Comparison of ENCODE assay signal across 9 cellular contexts in the genomic region with DNA sequence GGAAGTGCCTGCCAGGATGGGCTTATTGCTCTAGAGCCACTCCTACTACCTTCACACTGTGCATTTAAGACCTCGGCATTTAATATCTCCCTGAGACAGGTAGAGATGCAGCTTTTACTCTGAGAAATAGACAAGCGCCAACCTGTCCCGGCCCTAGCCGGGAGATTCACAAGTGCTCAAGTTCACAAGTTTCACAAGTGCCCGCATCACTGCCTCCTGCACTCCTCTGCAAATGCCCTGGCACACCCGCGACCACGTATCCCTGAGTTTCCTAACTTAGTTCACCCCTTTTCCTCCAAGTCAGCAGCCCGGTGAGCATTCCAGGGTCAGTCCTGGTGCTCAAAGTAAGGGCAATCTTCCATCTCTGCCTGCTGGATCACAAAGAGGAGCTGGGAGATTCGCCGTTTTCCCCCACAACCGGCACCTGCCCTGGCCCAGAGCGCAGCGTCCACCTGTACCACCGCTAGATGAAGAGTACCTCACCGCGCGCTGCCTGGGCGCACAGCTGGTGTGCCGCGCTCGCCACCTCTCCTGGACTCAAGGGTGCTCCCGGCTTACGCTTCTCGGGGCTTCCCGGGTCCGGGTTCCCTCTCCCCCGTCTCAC. TPM values are rescaled to one million over a fixed set of nuclear protein-coding genes. Genes with fewer than 3 reads are reported as not detected.
A peak's percentile ranks its signal among the peaks of the same experiment; 100 is the strongest.
DNase-seq lines count a peak whose midpoint lies in the region; ATAC-seq and TF ChIP-seq lines count a peak whose summit lies in the region.
"Had no signal": no experiment of that assay in that cellular context is flagged by ENCODE, and none has a peak within 500 bp of the region (broad histone marks: within the 10 kb centered on the region; RNA-seq: fewer than 3 reads in every experiment).

No MANE protein-coding gene starts in this region.

- H3K27me3 ChIP-seq in mesenchymal stem cell (ENCODE audit: control insufficient read depth in 1 of 2, insufficient read depth in 1 of 2, low read length in 2 of 2), result peaks cover 15 to 49% of the 10 kb centered on the region in 2 experiments

- H3K4me1 ChIP-seq in mesenchymal stem cell (ENCODE audit: control insufficient read depth, insufficient read depth, low read depth, low read length) (peaks cover 14% of the 10 kb centered on the region), urinary bladder (ENCODE audit: insufficient read depth) (no peaks in the 10 kb centered on the region)

- H3K27ac Mint-ChIP-seq in activated naive CD4-positive, alpha-beta T cell treated with anti-CD3 and anti-CD28 coated beads for 36 hours, result no peak overlapping the region
- no peak overlapping the region for H3K27ac Mint-ChIP-seq in endothelial cell (ENCODE audit: unreplicated experiment)

- DNase-seq in activated naive CD4-positive, alpha-beta T cell treated with anti-CD3 and anti-CD28 coated beads for 36 hours, result peak; percentile 7
- DNase-seq in activated naive CD4-positive, alpha-beta T cell treated with anti-CD3 and anti-CD28 coated beads, Interleukin-2, amount 50 U/mL, for 16 hours, result no peak
- DNase-seq in endothelial cell (ENCODE audit: low spot score) (peak; percentile 12), mesenchymal stem cell (peak; percentile 29), GM03348 (ENCODE audit: low spot score) (no peak), GM19238 (ENCODE audit: insufficient read length, low spot score) (no peak)
- DNase-seq: erythroblast had no signal

- H3K9me3 Mint-ChIP-seq in activated naive CD4-positive, alpha-beta T cell treated with anti-CD3 and anti-CD28 coated beads for 36 hours, result no peaks in the 10 kb centered on the region
- no peaks in the 10 kb centered on the region for H3K9me3 Mint-ChIP-seq in endothelial cell (ENCODE audit: unreplicated experiment)

- H2BK15ac ChIP-seq in mesenchymal stem cell (ENCODE audit: low read depth, poor library complexity, severe bottlenecking), result no peak overlapping the region

- peak overlapping the region; percentile 37 for H3K9ac ChIP-seq in mesenchymal stem cell (ENCODE audit: low read length)

- 10% methylated on average over 28 of the region's 28 CpGs for WGBS in mesenchymal stem cell
- WGBS in urinary bladder, result 10% methylated on average over 28 of the region's 28 CpGs

- H3K9me3 ChIP-seq in mesenchymal stem cell (ENCODE audit: control insufficient read depth, low read length), result no peaks in the 10 kb centered on the region

- CTCF ChIA-PET in activated naive CD4-positive, alpha-beta T cell treated with anti-CD3 and anti-CD28 coated beads for 36 hours (lab: Charles Lee), result interaction anchor here (1.7 kb wide), 1 partner anchor 190 kb away, joined by 5 read pairs; no protein-coding TSS in a partner anchor

- H3K23ac ChIP-seq in mesenchymal stem cell (ENCODE audit: low read length in 2 of 2), result peak overlapping the region in 1 of 2 experiments; percentile 32

- peak overlapping the region; percentile 31 to 74 for H3K4me3 ChIP-seq in mesenchymal stem cell (ENCODE audit: insufficient read depth in 1 of 2, low read depth in 1 of 2, low read length in 2 of 2)
- peak overlapping the region; percentile 7 for H3K4me3 ChIP-seq in urinary bladder (ENCODE audit: low read depth, low read length)

- no peak overlapping the region for H3K18ac ChIP-seq in mesenchymal stem cell (ENCODE audit: low read depth in 1 of 2, low read length in 2 of 2)

- H3K79me1 ChIP-seq in mesenchymal stem cell (replicated peaks; ENCODE audit: low read length, poor library complexity, severe bottlenecking), result no peaks in the 10 kb centered on the region

- peaks cover 15% of the 10 kb centered on the region for H3K4me1 Mint-ChIP-seq in activated naive CD4-positive, alpha-beta T cell treated with anti-CD3 and anti-CD28 coated beads for 36 hours (ENCODE audit: low read depth)
- H3K4me1 Mint-ChIP-seq in endothelial cell (ENCODE audit: unreplicated experiment), result peaks cover 15% of the 10 kb centered on the region

- intact Hi-C loops in activated naive CD4-positive, alpha-beta T cell treated with anti-CD3 and anti-CD28 coated beads for 36 hours (cut with micrococcal nuclease), result no loop called here

- no peak overlapping the region for H3K4ac ChIP-seq in mesenchymal stem cell (ENCODE audit: low read depth in 1 of 2, low read length in 2 of 2)

- no peaks in the 10 kb centered on the region for H3K36me3 Mint-ChIP-seq in activated naive CD4-positive, alpha-beta T cell treated with anti-CD3 and anti-CD28 coated beads for 36 hours (ENCODE audit: low read depth)
- no peaks in the 10 kb centered on the region for H3K36me3 Mint-ChIP-seq in endothelial cell (ENCODE audit: low read depth, unreplicated experiment)

- no peak for ATAC-seq in HG03442 (IDR thresholded peaks at IDR 0.05; ENCODE audit: unreplicated experiment)

- no peak overlapping the region for H3K27ac ChIP-seq in mesenchymal stem cell (ENCODE audit: low read length, poor library complexity, severe bottlenecking)
- H3K27ac ChIP-seq in urinary bladder (ENCODE audit: low read depth), result no peak overlapping the region

- H3K4me3 Mint-ChIP-seq in activated naive CD4-positive, alpha-beta T cell treated with anti-CD3 and anti-CD28 coated beads for 36 hours, result peak overlapping the region; percentile 59
- peak overlapping the region; percentile 80 for H3K4me3 Mint-ChIP-seq in endothelial cell (ENCODE audit: unreplicated experiment)

- peak overlapping the region; percentile 99 for H3K4me2 ChIP-seq in mesenchymal stem cell (ENCODE audit: low read length, poor library complexity, severe bottlenecking)

- no peak overlapping the region for H3K14ac ChIP-seq in mesenchymal stem cell (ENCODE audit: low read length in 2 of 2)

- H2BK12ac ChIP-seq in mesenchymal stem cell (ENCODE audit: low read length in 2 of 2), result no peak overlapping the region

- no peak overlapping the region for H2BK120ac ChIP-seq in mesenchymal stem cell (ENCODE audit: low read depth, low read length)

- H3K27me3 Mint-ChIP-seq in activated naive CD4-positive, alpha-beta T cell treated with anti-CD3 and anti-CD28 coated beads for 36 hours (ENCODE audit: low read depth), result peaks cover 57% of the 10 kb centered on the region
- peaks cover 12% of the 10 kb centered on the region for H3K27me3 Mint-ChIP-seq in endothelial cell (ENCODE audit: unreplicated experiment)

- H3K36me3 ChIP-seq in mesenchymal stem cell (ENCODE audit: control insufficient read depth in 1 of 2, insufficient read depth in 2 of 2, low read depth in 1 of 2, low read length in 2 of 2) (no peaks in the 10 kb centered on the region), urinary bladder (ENCODE audit: insufficient read depth) (no peaks in the 10 kb centered on the region)

- H4K91ac ChIP-seq in mesenchymal stem cell (ENCODE audit: low read length), result no peak overlapping the region

- TF ChIP-seq CTCF in endothelial cell (IDR thresholded peaks at IDR 0.05; ENCODE audit: unreplicated experiment), result no peak

- no peak overlapping the region for H2AK5ac ChIP-seq in mesenchymal stem cell (ENCODE audit: low read length, severe bottlenecking)

- H2AFZ ChIP-seq in mesenchymal stem cell (ENCODE audit: low read depth, low read length), result no peak overlapping the region

- H2BK5ac ChIP-seq in mesenchymal stem cell (ENCODE audit: low read depth, low read length, poor library complexity, severe bottlenecking), result no peak overlapping the region

- no peak overlapping the region for H4K8ac ChIP-seq in mesenchymal stem cell (ENCODE audit: low read length)

RNA-seq across cellular contexts. Expression of gene SLC38A4, which starts 5.0 kb away (rescaled TPM):
- not detected for total RNA-seq in activated naive CD4-positive, alpha-beta T cell treated with anti-CD3 and anti-CD28 coated beads for 36 hours
- not detected for total RNA-seq in endothelial cell (ENCODE audit: unreplicated experiment)
- 0.21 TPM for polyA plus RNA-seq in mesenchymal stem cell (2013, experiment 1 of 2)
- polyA plus RNA-seq in mesenchymal stem cell (2013, experiment 2 of 2), result 0.34 TPM
- 8.8 TPM for total RNA-seq in urinary bladder
- polyA plus RNA-seq in urinary bladder, result 2.1 TPM

Comparison
In these comparisons a context has a peak if more than half of its experiments do, and no peak if none do; other contexts are left out.
1. DNase-seq: peak in activated naive CD4-positive, alpha-beta T cell treated with anti-CD3 and anti-CD28 coated beads for 36 hours (single experiment), endothelial cell (single experiment) and mesenchymal stem cell (single experiment); none in activated naive CD4-positive, alpha-beta T cell treated with anti-CD3 and anti-CD28 coated beads, Interleukin-2, amount 50 U/mL, for 16 hours (single experiment), GM03348 (single experiment) and GM19238 (single experiment).